ENCODE assay signal across 31 cellular contexts in the genomic region with DNA sequence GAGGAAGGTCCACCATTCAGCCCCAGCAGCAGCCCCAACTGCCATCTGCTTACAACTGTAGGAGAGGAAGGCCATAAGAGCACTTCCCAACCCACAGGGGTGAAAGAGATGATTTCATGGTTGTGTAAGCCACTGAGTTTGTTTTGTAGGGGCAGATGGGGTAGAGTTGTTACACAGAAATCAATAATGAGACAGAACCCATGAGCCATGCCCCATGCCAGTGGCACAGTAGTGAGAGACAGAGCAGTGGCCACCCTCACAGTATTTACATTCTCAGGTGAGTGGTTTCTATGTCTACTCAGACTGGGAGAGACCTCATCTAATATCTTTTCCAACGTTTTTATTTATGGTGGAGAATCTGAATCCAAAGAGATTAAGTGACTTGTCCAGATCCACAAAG.
"Had no signal": no experiment of that assay in that cellular context is flagged by ENCODE, and none has a peak within 500 bp of the region (broad histone marks: within the 10 kb centered on the region; RNA-seq: fewer than 3 reads in every experiment).

No MANE protein-coding gene starts in this region.

- H3K9me3 ChIP-seq: esophagus squamous epithelium, left ventricle myocardium inferior, neutrophil, ovary, sigmoid colon, thyroid gland had no signal

- DNase-seq: activated CD4-positive, alpha-beta T cell treated with anti-CD3 and anti-CD28 coated beads for 4 hours; activated CD4-positive, alpha-beta T cell treated with anti-CD3 and anti-CD28 coated beads, Interleukin-2, amount 50 U/mL, for 4 hours; activated naive CD4-positive, alpha-beta T cell treated with Interleukin-2 at 50 U/mL for 16 hours; activated T-cell treated with anti-CD3 and anti-CD28 coated beads for 4 hours; activated T-cell treated with anti-CD3 and anti-CD28 coated beads, Interleukin-2, amount 50 U/mL, for 72 hours; aorta; cerebellar nuclear complex; cortex of kidney; esophagus squamous epithelium; left ventricle myocardium inferior; mammary epithelial cell; naive B cell; nephron progenitor cell; ovary; sigmoid colon; small intestine; stimulated activated CD4-positive, alpha-beta T cell treated with anti-CD3 and anti-CD28 coated beads, Interleukin-4, amount 100 ng/mL, for 24 hours; stimulated activated naive CD8-positive, alpha-beta T cell treated with anti-CD3 and anti-CD28 coated beads, Interleukin-15, amount 100 ng/mL, for 72 hours; substantia nigra; SW 1271; T-helper 9 cell; thyroid gland had no signal

- H3K4me3 ChIP-seq: cardiac muscle cell, esophagus squamous epithelium, left ventricle myocardium inferior, ovary, sigmoid colon, thyroid gland had no signal

- H3K27me3 Mint-ChIP-seq: brain, progenitor cell of endocrine pancreas had no signal

- H3K36me3 ChIP-seq: cardiac muscle cell, neutrophil, ovary had no signal

- H3K27ac Mint-ChIP-seq: activated naive CD8-positive, alpha-beta T cell; activated T-cell treated with anti-CD3 and anti-CD28 coated beads, Interleukin-2, amount 50 U/mL, for 72 hours; brain; mesothelial cell of epicardium; naive B cell; nephron progenitor cell; progenitor cell of endocrine pancreas; stimulated activated effector memory CD8-positive, alpha-beta T cell treated with anti-CD3 and anti-CD28 coated beads, Interleukin-12 subunit alpha, Interleukin-12 subunit beta, amount 100 ng/mL, for 72 hours; stimulated activated naive CD8-positive, alpha-beta T cell treated with anti-CD3 and anti-CD28 coated beads, Interleukin-15, amount 100 ng/mL, for 72 hours; T-helper 1 cell treated with Interleukin-12 subunit alpha and Interleukin-12 subunit beta and Interleukin-4 antibody, amounts not matched to agents 30 μg/mL and 1 μg/mL, for 36 hours had no signal

- H3K27me3 ChIP-seq: cardiac muscle cell, esophagus squamous epithelium, neutrophil, ovary, sigmoid colon, thyroid gland had no signal

- H3K36me3 Mint-ChIP-seq: activated naive CD8-positive, alpha-beta T cell; naive B cell; stimulated activated effector memory CD8-positive, alpha-beta T cell treated with anti-CD3 and anti-CD28 coated beads, Interleukin-12 subunit alpha, Interleukin-12 subunit beta, amount 100 ng/mL, for 72 hours had no signal

- H3K4me3 Mint-ChIP-seq: activated naive CD8-positive, alpha-beta T cell; activated T-cell treated with anti-CD3 and anti-CD28 coated beads, Interleukin-2, amount 50 U/mL, for 72 hours; brain; mesothelial cell of epicardium; naive B cell; nephron progenitor cell; stimulated activated effector memory CD8-positive, alpha-beta T cell treated with anti-CD3 and anti-CD28 coated beads, Interleukin-12 subunit alpha, Interleukin-12 subunit beta, amount 100 ng/mL, for 72 hours; stimulated activated naive CD8-positive, alpha-beta T cell treated with anti-CD3 and anti-CD28 coated beads, Interleukin-15, amount 100 ng/mL, for 72 hours; T-helper 1 cell treated with Interleukin-12 subunit alpha and Interleukin-12 subunit beta and Interleukin-4 antibody, amounts not matched to agents 30 μg/mL and 1 μg/mL, for 36 hours had no signal

- H3K27ac ChIP-seq: cardiac muscle cell, left ventricle myocardium inferior, neutrophil, ovary, sigmoid colon, thyroid gland, VCaP had no signal

- ATAC-seq: activated T-cell treated with anti-CD3 and anti-CD28 coated beads, Interleukin-2, amount 50 U/mL, for 72 hours; stimulated activated effector memory CD8-positive, alpha-beta T cell treated with anti-CD3 and anti-CD28 coated beads, Interleukin-12 subunit alpha, Interleukin-12 subunit beta, amount 100 ng/mL, for 72 hours; stimulated activated naive CD8-positive, alpha-beta T cell treated with anti-CD3 and anti-CD28 coated beads, Interleukin-15, amount 100 ng/mL, for 72 hours had no signal

- H3K9me3 Mint-ChIP-seq: activated T-cell treated with anti-CD3 and anti-CD28 coated beads, Interleukin-2, amount 50 U/mL, for 72 hours; nephron progenitor cell; stimulated activated naive CD8-positive, alpha-beta T cell treated with anti-CD3 and anti-CD28 coated beads, Interleukin-15, amount 100 ng/mL, for 72 hours; T-helper 1 cell treated with Interleukin-12 subunit alpha and Interleukin-12 subunit beta and Interleukin-4 antibody, amounts not matched to agents 30 μg/mL and 1 μg/mL, for 36 hours had no signal

- H3K4me1 Mint-ChIP-seq: naive B cell; stimulated activated naive CD8-positive, alpha-beta T cell treated with anti-CD3 and anti-CD28 coated beads, Interleukin-15, amount 100 ng/mL, for 72 hours had no signal
